Comparison of ENCODE assay signal across 26 cellular contexts in the genomic region with DNA sequence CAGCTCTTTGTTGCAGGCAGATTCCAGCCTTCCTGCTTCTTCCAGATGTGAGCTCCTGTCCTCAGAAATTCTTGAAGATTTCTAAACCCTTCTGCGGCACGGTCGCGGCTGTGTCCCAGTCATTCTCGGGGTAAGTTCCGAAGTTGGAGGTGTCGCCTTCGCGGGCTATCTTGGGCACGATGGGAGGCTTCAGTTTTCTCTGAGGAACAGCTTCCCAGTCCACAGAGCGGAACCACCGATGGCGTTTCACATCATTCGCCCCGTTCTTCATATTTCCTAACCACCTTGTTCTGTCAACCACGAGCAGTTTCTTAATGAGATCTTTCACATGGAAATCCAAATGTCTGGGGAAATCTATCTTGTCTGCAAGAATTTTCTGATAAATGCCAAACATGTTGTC. TPM values are rescaled to one million over a fixed set of nuclear protein-coding genes. Genes with fewer than 3 reads are reported as not detected.
DNase-seq lines count a peak whose midpoint lies in the region; ATAC-seq, FAIRE-seq and TF ChIP-seq lines count a peak whose summit lies in the region.
"Had no signal": no experiment of that assay in that cellular context is flagged by ENCODE, and none has a peak within 500 bp of the region (broad histone marks: within the 10 kb centered on the region; RNA-seq: fewer than 3 reads in every experiment).

No MANE protein-coding gene starts in this region.

- H3K4me1 ChIP-seq in mammary epithelial cell (ENCODE audit: insufficient read depth, low read length) (no peaks in the 10 kb centered on the region), upper lobe of right lung (no peaks in the 10 kb centered on the region)
- no peaks in the 10 kb centered on the region for H3K4me1 ChIP-seq in naive thymus-derived CD4-positive, alpha-beta T cell (ENCODE audit: control insufficient read depth in 2 of 2, insufficient read depth in 2 of 2, low read length in 2 of 2)
- H3K4me1 ChIP-seq: A549, BE2C had no signal

- no peak for FAIRE-seq in D721Med (lab: Jason Lieb, UNC)
- FAIRE-seq: A549, GM12892, H1 had no signal

- H3K27ac Mint-ChIP-seq in MCF 10A (ENCODE audit: low read depth, unreplicated experiment): no peak overlapping the region
- H3K27ac Mint-ChIP-seq in naive thymus-derived CD4-positive, alpha-beta T cell: peak overlapping the region in 2 of 9 donors; percentile 17 to 34
- H3K27ac Mint-ChIP-seq: H9 had no signal

- CTCF ChIA-PET in mammary epithelial cell (lab: Charles Lee; ENCODE audit: low non-redundant PET) (no interaction called here), MCF 10A (lab: Yijun Ruan, JAX) (interaction anchor here (0.9 kb wide), 2 partner anchors 19 to 44 kb away, joined by 3 read pairs; no protein-coding TSS in a partner anchor)
- CTCF ChIA-PET in naive thymus-derived CD4-positive, alpha-beta T cell (lab: Charles Lee): interaction anchor here (0.6 kb wide), 1 partner anchor 152 kb away, joined by 3 read pairs; no protein-coding TSS in a partner anchor

- H3K4me2 ChIP-seq in mammary epithelial cell (ENCODE audit: insufficient read depth, low read depth, low read length): no peak overlapping the region
- H3K4me2 ChIP-seq: A549; BLaER1 treated with 17β-estradiol and CSF1 and Interleukin-3, amounts not matched to agents 10 nM and 100 nM had no signal

- H3K9me3 Mint-ChIP-seq in MCF 10A (ENCODE audit: unreplicated experiment): no peaks in the 10 kb centered on the region
- peaks cover 0 to 18% (median 0%) of the 10 kb centered on the region in 11 donors for H3K9me3 Mint-ChIP-seq in naive thymus-derived CD4-positive, alpha-beta T cell
- H3K9me3 Mint-ChIP-seq: CD4-positive, alpha-beta T cell had no signal

- BruUV-seq in mammary epithelial cell (replicated peaks; lab: Mats Ljungman, UMichigan): TSS peak; percentile 10
- BruUV-seq in MCF 10A (replicated peaks; lab: Mats Ljungman, UMichigan): no TSS peak

- TF ChIP-seq CTCF in mammary epithelial cell (conservative IDR thresholded peaks at IDR 0.05 in 1 of 2, IDR thresholded peaks at IDR 0.05 in 1 of 2; ENCODE audit: extremely low read depth in 1 of 2, insufficient read depth in 1 of 2, low read depth in 1 of 2, low read length in 2 of 2) (no peak), MCF 10A (IDR thresholded peaks at IDR 0.05; ENCODE audit: unreplicated experiment) (no peak), upper lobe of right lung (IDR thresholded peaks at IDR 0.05) (no peak), D721Med (IDR thresholded peaks at IDR 0.05; ENCODE audit: insufficient read depth, missing control alignments) (no peak)

- H3K36me3 Mint-ChIP-seq in MCF 10A (ENCODE audit: insufficient read depth, unreplicated experiment): peaks cover 5% of the 10 kb centered on the region
- peaks cover 0 to 61% (median 25%) of the 10 kb centered on the region in 5 donors for H3K36me3 Mint-ChIP-seq in naive thymus-derived CD4-positive, alpha-beta T cell

- dilution Hi-C loops in mammary epithelial cell (cut with HindIII; ENCODE audit: low sequenced_read_pairs): no loop called here

- no peak overlapping the region for H3K27ac ChIP-seq in mammary epithelial cell (ENCODE audit: insufficient read depth, low read depth, low read length)
- H3K27ac ChIP-seq in naive thymus-derived CD4-positive, alpha-beta T cell (ENCODE audit: low read depth, low read length): peak overlapping the region; percentile 6
- no peak overlapping the region for H3K27ac ChIP-seq in upper lobe of right lung
- H3K27ac ChIP-seq: A549; BLaER1 treated with 17β-estradiol and CSF1 and Interleukin-3, amounts not matched to agents 10 nM and 100 nM; GM23248 had no signal

- H3K36me3 ChIP-seq in mammary epithelial cell (ENCODE audit: insufficient read depth, low read length) (no peaks in the 10 kb centered on the region), upper lobe of right lung (no peaks in the 10 kb centered on the region), H7 (replicated peaks; ENCODE audit: control insufficient read depth, insufficient read depth, low read length) (no peaks in the 10 kb centered on the region)
- H3K36me3 ChIP-seq in naive thymus-derived CD4-positive, alpha-beta T cell (ENCODE audit: control insufficient read depth in 2 of 3, insufficient read depth in 3 of 3, low read length in 3 of 3): peaks cover 0 to 8% (median 0%) of the 10 kb centered on the region in 3 experiments
- H3K36me3 ChIP-seq: BE2C had no signal

- no peak overlapping the region for H2AFZ ChIP-seq in mammary epithelial cell (ENCODE audit: low read depth, low read length)
- H2AFZ ChIP-seq: GM23248 had no signal

- H3K9ac ChIP-seq in mammary epithelial cell (ENCODE audit: insufficient read depth, low read length): no peak overlapping the region
- H3K9ac ChIP-seq: BLaER1 treated with 17β-estradiol and CSF1 and Interleukin-3, amounts not matched to agents 10 nM and 100 nM; GM23248 had no signal

- no peak for ATAC-seq in naive thymus-derived CD4-positive, alpha-beta T cell
- peak; percentile 25 for ATAC-seq in upper lobe of right lung
- ATAC-seq: A549, HCT116 had no signal

- H3K4me3 Mint-ChIP-seq in MCF 10A (ENCODE audit: unreplicated experiment): no peak overlapping the region
- no peak overlapping the region for H3K4me3 Mint-ChIP-seq in naive thymus-derived CD4-positive, alpha-beta T cell
- H3K4me3 Mint-ChIP-seq: CD4-positive, alpha-beta T cell; CD8-positive, alpha-beta memory T cell; H9 had no signal

- H4K20me1 ChIP-seq in mammary epithelial cell (ENCODE audit: insufficient read depth, low read length): no peaks in the 10 kb centered on the region
- H4K20me1 ChIP-seq: BLaER1 treated with 17β-estradiol and CSF1 and Interleukin-3, amounts not matched to agents 10 nM and 100 nM had no signal

- H3K4me3 ChIP-seq in mammary epithelial cell (replicated peaks in 1 of 3; ENCODE audit: insufficient read depth in 1 of 3, low read depth in 2 of 3, low read length in 3 of 3) (no peak overlapping the region), upper lobe of right lung (no peak overlapping the region), H7 (ENCODE audit: insufficient read depth, low read depth, low read length) (no peak overlapping the region)
- no peak overlapping the region for H3K4me3 ChIP-seq in naive thymus-derived CD4-positive, alpha-beta T cell (ENCODE audit: low read length)
- H3K4me3 ChIP-seq: A549; BLaER1 treated with 17β-estradiol and CSF1 and Interleukin-3, amounts not matched to agents 10 nM and 100 nM; GM23248 had no signal

- no peaks in the 10 kb centered on the region for H3K27me3 Mint-ChIP-seq in MCF 10A (ENCODE audit: insufficient read depth, unreplicated experiment)
- H3K27me3 Mint-ChIP-seq in naive thymus-derived CD4-positive, alpha-beta T cell: no peaks in the 10 kb centered on the region
- H3K27me3 Mint-ChIP-seq: CD4-positive, alpha-beta T cell; CD8-positive, alpha-beta memory T cell had no signal

- no peaks in the 10 kb centered on the region for H3K27me3 ChIP-seq in mammary epithelial cell (ENCODE audit: insufficient read depth, low read length)
- no peaks in the 10 kb centered on the region for H3K27me3 ChIP-seq in naive thymus-derived CD4-positive, alpha-beta T cell (ENCODE audit: control insufficient read depth in 2 of 2, insufficient read depth in 2 of 2, low read length in 2 of 2)
- H3K27me3 ChIP-seq in upper lobe of right lung: no peaks in the 10 kb centered on the region
- no peaks in the 10 kb centered on the region for H3K27me3 ChIP-seq in H7 (ENCODE audit: control insufficient read depth, insufficient read depth, low read length)
- H3K27me3 ChIP-seq: BE2C; BLaER1 treated with 17β-estradiol and CSF1 and Interleukin-3, amounts not matched to agents 10 nM and 100 nM had no signal

- no peaks in the 10 kb centered on the region for H3K79me2 ChIP-seq in mammary epithelial cell (ENCODE audit: insufficient read depth, low read length)

- DNase-seq in mammary epithelial cell (no peak), MCF 10A (ENCODE audit: unreplicated experiment) (no peak), MV-4-11 (lab: John Stamatoyannopoulos, UW) (peak; percentile 18), upper lobe of right lung (no peak), D721Med (ENCODE audit: insufficient read length, low spot score) (no peak), H7 (no peak)
- no peak for DNase-seq in naive thymus-derived CD4-positive, alpha-beta T cell
- DNase-seq: 8988T; ACHN; AML-193; BE2C; CD4-positive, alpha-beta T cell; CD8-positive, alpha-beta memory T cell; DMS53; DMS79 treated with DMSO at 0.1 percent for 48 hours; GF-D8; GM23248; H9 had no signal

- POLR2A ChIA-PET in MCF 10A (lab: Yijun Ruan, JAX): no interaction called here
- POLR2A ChIA-PET in naive thymus-derived CD4-positive, alpha-beta T cell (lab: Charles Lee): no interaction called here

- in situ Hi-C loops in mammary epithelial cell (cut with MboI; ENCODE audit: low sequenced_read_pairs in 2 of 2): loop anchor here in 1 of 2 donors (25.0 kb wide), 1 partner anchor 191 kb away; no protein-coding TSS in a partner anchor

- 96% methylated on average over 16 of the region's 16 CpGs for WGBS in mammary epithelial cell (ENCODE audit: low coverage, missing lambda C conversion rate)

- H3K9me3 ChIP-seq in mammary epithelial cell (replicated peaks; ENCODE audit: insufficient read depth, low read length): no peaks in the 10 kb centered on the region
- H3K9me3 ChIP-seq in naive thymus-derived CD4-positive, alpha-beta T cell (ENCODE audit: control insufficient read depth in 2 of 3, low read length in 3 of 3): no peaks in the 10 kb centered on the region
- H3K9me3 ChIP-seq in upper lobe of right lung: no peaks in the 10 kb centered on the region
- H3K9me3 ChIP-seq: A549, BE2C had no signal

- intact Hi-C loops in mammary epithelial cell (cut with micrococcal nuclease): no loop called here
- intact Hi-C loops in MCF 10A (cut with micrococcal nuclease): no loop called here
- intact Hi-C loops in naive thymus-derived CD4-positive, alpha-beta T cell (cut with micrococcal nuclease): no loop called here
- intact Hi-C loops in upper lobe of right lung (cut with DNase I): no loop called here

- no peaks in the 10 kb centered on the region for H3K4me1 Mint-ChIP-seq in MCF 10A (ENCODE audit: insufficient read depth, unreplicated experiment)
- H3K4me1 Mint-ChIP-seq in naive thymus-derived CD4-positive, alpha-beta T cell: peaks cover 0 to 5% (median 0%) of the 10 kb centered on the region in 7 donors
- H3K4me1 Mint-ChIP-seq: CD8-positive, alpha-beta memory T cell; H9 had no signal

RNA-seq across cellular contexts. Expression of gene CERS3, which starts 24.7 kb away (rescaled TPM):
- total RNA-seq in mammary epithelial cell (10 to 100 TPM in 1 of 2 donors, under 1 TPM in 1; 0.59 to 10.2 TPM), MCF 10A (2022) (not detected in 2 replicates), upper lobe of right lung (not detected)
- polyA plus RNA-seq in mammary epithelial cell: 0.08 TPM
- polyA minus RNA-seq in mammary epithelial cell: not detected
- total RNA-seq in naive thymus-derived CD4-positive, alpha-beta T cell: 1 to 10 TPM; 1.8 to 5.5 (median 4.0) TPM
- polyA plus RNA-seq in naive thymus-derived CD4-positive, alpha-beta T cell: under 1 TPM; 0.27 to 0.55 TPM
- 0.11 and 1.9 TPM in 2 replicates for total RNA-seq in H7 (2014; rRNA removed; shearing (Covaris generic))
- total RNA-seq: Daoy, G401, GM23248, H1 had no signal
- polyA plus RNA-seq: A549; CD14-positive monocyte; CD8-positive, alpha-beta memory T cell; GM23248 had no signal

RNA-seq across cellular contexts. Expression of gene LINS1, which starts 48.5 kb away (rescaled TPM):
- 10 to 100 TPM; 19.0 to 26.3 TPM for total RNA-seq in mammary epithelial cell
- polyA plus RNA-seq in mammary epithelial cell: 7.2 TPM
- polyA minus RNA-seq in mammary epithelial cell: 7.4 TPM
- 13.9 and 15.1 TPM in 2 replicates for total RNA-seq in MCF 10A (2022)
- total RNA-seq in naive thymus-derived CD4-positive, alpha-beta T cell: 100 to 1,000 TPM in 1 of 5 experiments, 10 to 100 TPM in 4; 50.7 to 116 (median 76.9) TPM
- polyA plus RNA-seq in naive thymus-derived CD4-positive, alpha-beta T cell: 100 to 1,000 TPM in 1 of 2 donors, 10 to 100 TPM in 1; 98.1 to 104 TPM
- 18.6 TPM for total RNA-seq in upper lobe of right lung
- 9.5 and 13.4 TPM in 2 replicates for total RNA-seq in H7 (2014; rRNA removed; shearing (Covaris generic))

RNA-seq across cellular contexts. Expression of gene ASB7, which starts 48.9 kb away (rescaled TPM):
- total RNA-seq in mammary epithelial cell (10 to 100 TPM; 15.4 to 20.7 TPM), MCF 10A (2022) (14.3 and 19.2 TPM in 2 replicates), upper lobe of right lung (13.1 TPM)
- polyA plus RNA-seq in mammary epithelial cell: 10.0 TPM
- 8.0 TPM for polyA minus RNA-seq in mammary epithelial cell
- 10 to 100 TPM; 15.4 to 27.2 (median 18.9) TPM for total RNA-seq in naive thymus-derived CD4-positive, alpha-beta T cell
- 10 to 100 TPM; 11.8 to 17.6 TPM for polyA plus RNA-seq in naive thymus-derived CD4-positive, alpha-beta T cell
- total RNA-seq in H7 (2014; rRNA removed; shearing (Covaris generic)): 8.3 and 13.2 TPM in 2 replicates
